ENCODE assay signal across 13 cellular contexts in genomic region chr4:53497446-53498069, GRCh38.
DNase-seq lines count a peak whose midpoint lies in the region; ATAC-seq, FAIRE-seq and TF ChIP-seq lines count a peak whose summit lies in the region.
"Had no signal": no experiment of that assay in that cellular context is flagged by ENCODE, and none has a peak within 500 bp of the region (broad histone marks: within the 10 kb centered on the region; RNA-seq: fewer than 3 reads in every experiment).

No MANE protein-coding gene starts in this region.

- no peak overlapping the region for H2AFZ ChIP-seq in K562 (ENCODE audit: low read depth, low read length)

- no TSS peak for BruUV-seq in K562 (replicated peaks; lab: Mats Ljungman, UMichigan)

- no peak for TF ChIP-seq RAD21 in K562 (CRISPR knock-in tag; conservative IDR thresholded peaks at IDR 0.05 in 1 of 2, IDR thresholded peaks at IDR 0.05 in 1 of 2)

- ATAC-seq in K562, result peak; percentile 27; the same call in 1 of the 3 replicates
- ATAC-seq in GM19324 (IDR thresholded peaks at IDR 0.05; ENCODE audit: low FRiP score, unreplicated experiment), result no peak
- no peak for ATAC-seq in GM21717 (IDR thresholded peaks at IDR 0.05; ENCODE audit: unreplicated experiment)
- ATAC-seq: naive thymus-derived CD4-positive, alpha-beta T cell had no signal

- no peak overlapping the region for H3K27ac ChIP-seq in K562 (ENCODE audit: extremely low read depth, low read depth, low read length)
- H3K27ac ChIP-seq in right atrium auricular region, result peak overlapping the region in 1 of 2 donors; percentile 57
- H3K27ac ChIP-seq: BLaER1, HL-60 had no signal

- H3K36me3 ChIP-seq in BJ (ENCODE audit: control insufficient read depth, insufficient read depth, low read length), result no peaks in the 10 kb centered on the region
- no peaks in the 10 kb centered on the region for H3K36me3 ChIP-seq in K562 (ENCODE audit: control insufficient read depth, insufficient read depth, low read length)
- no peaks in the 10 kb centered on the region for H3K36me3 ChIP-seq in right atrium auricular region
- H3K36me3 ChIP-seq: BLaER1 had no signal

- CTCF ChIA-PET in BJ (lab: Yijun Ruan, JAX) (interaction anchor here (1.1 to 1.2 kb wide), 2 partner anchors 8 to 402 kb away, joined by 3 read pairs; no protein-coding TSS in a partner anchor), K562 (lab: Yijun Ruan, JAX; ENCODE audit: low intra/inter-chr PET ratio) (no interaction called here)

- intact Hi-C loops in K562 (cut with micrococcal nuclease), result loop anchor here (10.0 kb wide), 2 partner anchors 483 to 737 kb away; no protein-coding TSS in a partner anchor

- TF ChIP-seq POLR2A in K562 (conservative IDR thresholded peaks at IDR 0.05), result no peak

- H3K79me2 ChIP-seq in K562 (ENCODE audit: control insufficient read depth, insufficient read depth, low read length), result no peaks in the 10 kb centered on the region

- in situ Hi-C loops in K562 (cut with MboI), result loop anchor here (25.0 kb wide), 1 partner anchor 740 kb away; the partner anchor contains the start of gene PDGFRA

- no peaks in the 10 kb centered on the region for H3K27me3 ChIP-seq in BJ (ENCODE audit: control insufficient read depth, insufficient read depth, low read length)
- H3K27me3 ChIP-seq in K562 (ENCODE audit: control insufficient read depth in 2 of 2, insufficient read depth in 2 of 2, low read length in 2 of 2), result no peaks in the 10 kb centered on the region
- no peaks in the 10 kb centered on the region for H3K27me3 ChIP-seq in right atrium auricular region
- H3K27me3 ChIP-seq: BLaER1 had no signal

- POLR2A ChIA-PET in BJ (lab: Charles Lee), result no interaction called here
- POLR2A ChIA-PET in K562 (lab: Yijun Ruan, JAX), result no interaction called here

- no peaks in the 10 kb centered on the region for H3K9me1 ChIP-seq in K562 (ENCODE audit: control insufficient read depth, insufficient read depth, low read length)

- WGBS in K562 (ENCODE audit: insufficient coverage, low coverage, missing lambda C conversion rate), result 27% methylated on average over 5 of the region's 6 CpGs

- no peak overlapping the region for H3K4me2 ChIP-seq in K562 (ENCODE audit: insufficient read depth, low read length)
- H3K4me2 ChIP-seq: BLaER1 had no signal

- H3K4me1 ChIP-seq in K562 (replicated peaks in 1 of 2; ENCODE audit: control insufficient read depth in 2 of 2, insufficient read depth in 2 of 2, low read length in 2 of 2) (no peaks in the 10 kb centered on the region), right atrium auricular region (peaks cover 0 to 12% of the 10 kb centered on the region in 2 donors)
- H3K4me1 ChIP-seq: BLaER1 had no signal

- FAIRE-seq in K562 (lab: Jason Lieb, UNC), result no peak

- peak; percentile 54 for TF ChIP-seq CTCF in BJ (IDR thresholded peaks at IDR 0.05; ENCODE audit: insufficient read depth, low read depth, low read length)
- TF ChIP-seq CTCF in K562 (IDR thresholded peaks at IDR 0.05 in 2 of 3, conservative IDR thresholded peaks at IDR 0.05 in 1 of 3; ENCODE audit: insufficient read depth in 2 of 3, low read depth in 1 of 3, low read length in 3 of 3), result no peak
- TF ChIP-seq CTCF in right atrium auricular region (IDR thresholded peaks at IDR 0.05), result no peak

- H3K9ac ChIP-seq in K562 (ENCODE audit: insufficient read depth in 1 of 2, low read depth in 2 of 2, low read length in 2 of 2), result no peak overlapping the region
- H3K9ac ChIP-seq: BLaER1 had no signal

- H4K20me1 ChIP-seq in K562 (replicated peaks; ENCODE audit: control insufficient read depth, insufficient read depth, low read length), result no peaks in the 10 kb centered on the region
- H4K20me1 ChIP-seq: BLaER1 had no signal

- DNase-seq in BJ (ENCODE audit: low read depth) (peak; percentile 64), K562 (ENCODE audit: extremely low read depth in 1 of 4, low spot score in 3 of 4) (no peak), right atrium auricular region (ENCODE audit: low spot score) (peak; percentile 80), renal cortical epithelial cell (ENCODE audit: low read depth) (peak; percentile 73), NCI-H1930 (lab: John Stamatoyannopoulos, UW) (no peak), DMS79 treated with DMSO at 0.1 percent for 48 hours (lab: John Stamatoyannopoulos, UW) (no peak)
- DNase-seq: naive thymus-derived CD4-positive, alpha-beta T cell; NCI-H1436; stimulated activated CD4-positive, alpha-beta T cell treated with anti-CD3 and anti-CD28 coated beads, Interleukin-4, amount 100 ng/mL, for 4 hours had no signal

- H3K4me3 ChIP-seq in BJ (ENCODE audit: low read depth, low read length), result no peak overlapping the region
- H3K4me3 ChIP-seq in K562, result no peak overlapping the region
- H3K4me3 ChIP-seq in right atrium auricular region, result no peak overlapping the region
- H3K4me3 ChIP-seq: BLaER1 had no signal

- no peaks in the 10 kb centered on the region for H3K9me3 ChIP-seq in K562 (replicated peaks; ENCODE audit: control insufficient read depth, insufficient read depth, low read depth, low read length)
- H3K9me3 ChIP-seq in right atrium auricular region, result no peaks in the 10 kb centered on the region
- H3K9me3 ChIP-seq: BLaER1 had no signal

- TF ChIP-seq EP300 in K562 (IDR thresholded peaks at IDR 0.05; ENCODE audit: low read length), result no peak

TF ChIP-seq in K562, 482 proteins besides CTCF, POLR2A, EP300 and RAD21:
- TF ChIP-seq PKNOX1 (IDR thresholded peaks at IDR 0.05) (0 out of 2 replicates have a peak, but pooled peaks have one; percentile 30), MCM2 (IDR thresholded peaks at IDR 0.05; ENCODE audit: low read depth) (no peak), HNRNPUL1 (IDR thresholded peaks at IDR 0.05; ENCODE audit: low read length) (no peak), CEBPB (tag; IDR thresholded peaks at IDR 0.05) (no peak), ZNF239 (CRISPR knock-in tag; IDR thresholded peaks at IDR 0.05) (no peak), MEIS2 (IDR thresholded peaks at IDR 0.05; ENCODE audit: partially characterized antibody) (peak; percentile 37), PBX2 (CRISPR knock-in tag; IDR thresholded peaks at IDR 0.05; ENCODE audit: low read depth) (no peak), PBX2 (tag; conservative IDR thresholded peaks at IDR 0.05; ENCODE audit: low read depth) (peak; percentile 64; the same call in 1 of the 2 replicates), ZNF24 (IDR thresholded peaks at IDR 0.05) (no peak)
TF ChIP-seq in K562: peak in this region for 3.

Comparison
In these comparisons a context has a peak if more than half of its experiments do, and no peak if none do; other contexts are left out.
1. DNase-seq: peak in BJ (single experiment), right atrium auricular region (single experiment) and renal cortical epithelial cell (single experiment); none in K562 (0 of 4), NCI-H1930 (0 of 2) and DMS79 treated with DMSO at 0.1 percent for 48 hours (single experiment).